In genomic region chr7:2156756-2157472, GRCh38 we compare ENCODE assay signal across 1 cellular context.
TF ChIP-seq lines count a peak whose summit lies in the region.

No MANE protein-coding gene starts in this region.

TF ChIP-seq in WTC11, 78 proteins besides CTCF, POLR2A, EP300 and RAD21 (continued from another document):
- TF ChIP-seq ATF3 (CRISPR knock-in tag; conservative IDR thresholded peaks at IDR 0.05): no peak
- TF ChIP-seq HMGXB4 (CRISPR knock-in tag; IDR thresholded peaks at IDR 0.05): no peak
- no peak for TF ChIP-seq ZNF317 (CRISPR knock-in tag; IDR thresholded peaks at IDR 0.05; ENCODE audit: borderline replicate concordance, low read depth)
- TF ChIP-seq GRHL2 (CRISPR knock-in tag; IDR thresholded peaks at IDR 0.05; ENCODE audit: insufficient replicate concordance, severe bottlenecking): no peak
- TF ChIP-seq ZNF263 (CRISPR knock-in tag; IDR thresholded peaks at IDR 0.05; ENCODE audit: low read depth): no peak
- TF ChIP-seq CBFB (CRISPR knock-in tag; IDR thresholded peaks at IDR 0.05; ENCODE audit: low read depth): no peak
